Comparison of ENCODE assay signal across 1 cellular context in genomic region chr10:56346845-56347415, GRCh38.
TF ChIP-seq lines count a peak whose summit lies in the region.

No MANE protein-coding gene starts in this region.

TF ChIP-seq in SK-N-SH treated with all-trans-retinoic acid at 6 μM for 48 hours, 23 proteins besides CTCF, POLR2A, EP300 and RAD21 (continued from another document):
- TF ChIP-seq, protein P1, sequence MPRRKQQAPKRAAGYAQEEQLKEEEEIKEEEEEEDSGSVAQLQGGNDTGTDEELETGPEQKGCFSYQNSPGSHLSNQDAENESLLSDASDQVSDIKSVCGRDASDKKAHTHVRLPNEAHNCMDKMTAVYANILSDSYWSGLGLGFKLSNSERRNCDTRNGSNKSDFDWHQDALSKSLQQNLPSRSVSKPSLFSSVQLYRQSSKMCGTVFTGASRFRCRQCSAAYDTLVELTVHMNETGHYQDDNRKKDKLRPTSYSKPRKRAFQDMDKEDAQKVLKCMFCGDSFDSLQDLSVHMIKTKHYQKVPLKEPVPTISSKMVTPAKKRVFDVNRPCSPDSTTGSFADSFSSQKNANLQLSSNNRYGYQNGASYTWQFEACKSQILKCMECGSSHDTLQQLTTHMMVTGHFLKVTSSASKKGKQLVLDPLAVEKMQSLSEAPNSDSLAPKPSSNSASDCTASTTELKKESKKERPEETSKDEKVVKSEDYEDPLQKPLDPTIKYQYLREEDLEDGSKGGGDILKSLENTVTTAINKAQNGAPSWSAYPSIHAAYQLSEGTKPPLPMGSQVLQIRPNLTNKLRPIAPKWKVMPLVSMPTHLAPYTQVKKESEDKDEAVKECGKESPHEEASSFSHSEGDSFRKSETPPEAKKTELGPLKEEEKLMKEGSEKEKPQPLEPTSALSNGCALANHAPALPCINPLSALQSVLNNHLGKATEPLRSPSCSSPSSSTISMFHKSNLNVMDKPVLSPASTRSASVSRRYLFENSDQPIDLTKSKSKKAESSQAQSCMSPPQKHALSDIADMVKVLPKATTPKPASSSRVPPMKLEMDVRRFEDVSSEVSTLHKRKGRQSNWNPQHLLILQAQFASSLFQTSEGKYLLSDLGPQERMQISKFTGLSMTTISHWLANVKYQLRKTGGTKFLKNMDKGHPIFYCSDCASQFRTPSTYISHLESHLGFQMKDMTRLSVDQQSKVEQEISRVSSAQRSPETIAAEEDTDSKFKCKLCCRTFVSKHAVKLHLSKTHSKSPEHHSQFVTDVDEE (CRISPR knock-in tag; IDR thresholded peaks at IDR 0.05) = no peak
- no peak for TF ChIP-seq RARB (CRISPR knock-in tag; IDR thresholded peaks at IDR 0.05)
